In genomic region chr19:2475702-2476450, GRCh38 we compare ENCODE assay signal across 1 cellular context.
A peak's percentile ranks its signal among the peaks of the same experiment; 100 is the strongest.
TF ChIP-seq lines count a peak whose summit lies in the region.

TSS of gene GADD45B (plus strand) at chr19:2476127. CDS start at chr19:2476359, 232 bp downstream.

TF ChIP-seq in HepG2, 621 proteins besides CTCF, POLR2A, EP300 and RAD21 (continued from another document and continues in another):
- TF ChIP-seq, protein P1, sequence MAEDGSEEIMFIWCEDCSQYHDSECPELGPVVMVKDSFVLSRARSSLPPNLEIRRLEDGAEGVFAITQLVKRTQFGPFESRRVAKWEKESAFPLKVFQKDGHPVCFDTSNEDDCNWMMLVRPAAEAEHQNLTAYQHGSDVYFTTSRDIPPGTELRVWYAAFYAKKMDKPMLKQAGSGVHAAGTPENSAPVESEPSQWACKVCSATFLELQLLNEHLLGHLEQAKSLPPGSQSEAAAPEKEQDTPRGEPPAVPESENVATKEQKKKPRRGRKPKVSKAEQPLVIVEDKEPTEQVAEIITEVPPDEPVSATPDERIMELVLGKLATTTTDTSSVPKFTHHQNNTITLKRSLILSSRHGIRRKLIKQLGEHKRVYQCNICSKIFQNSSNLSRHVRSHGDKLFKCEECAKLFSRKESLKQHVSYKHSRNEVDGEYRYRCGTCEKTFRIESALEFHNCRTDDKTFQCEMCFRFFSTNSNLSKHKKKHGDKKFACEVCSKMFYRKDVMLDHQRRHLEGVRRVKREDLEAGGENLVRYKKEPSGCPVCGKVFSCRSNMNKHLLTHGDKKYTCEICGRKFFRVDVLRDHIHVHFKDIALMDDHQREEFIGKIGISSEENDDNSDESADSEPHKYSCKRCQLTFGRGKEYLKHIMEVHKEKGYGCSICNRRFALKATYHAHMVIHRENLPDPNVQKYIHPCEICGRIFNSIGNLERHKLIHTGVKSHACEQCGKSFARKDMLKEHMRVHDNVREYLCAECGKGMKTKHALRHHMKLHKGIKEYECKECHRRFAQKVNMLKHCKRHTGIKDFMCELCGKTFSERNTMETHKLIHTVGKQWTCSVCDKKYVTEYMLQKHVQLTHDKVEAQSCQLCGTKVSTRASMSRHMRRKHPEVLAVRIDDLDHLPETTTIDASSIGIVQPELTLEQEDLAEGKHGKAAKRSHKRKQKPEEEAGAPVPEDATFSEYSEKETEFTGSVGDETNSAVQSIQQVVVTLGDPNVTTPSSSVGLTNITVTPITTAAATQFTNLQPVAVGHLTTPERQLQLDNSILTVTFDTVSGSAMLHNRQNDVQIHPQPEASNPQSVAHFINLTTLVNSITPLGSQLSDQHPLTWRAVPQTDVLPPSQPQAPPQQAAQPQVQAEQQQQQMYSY (CRISPR knock-in tag; IDR thresholded peaks at IDR 0.05): no peak
- TF ChIP-seq ZMYM3 (CRISPR knock-in tag; IDR thresholded peaks at IDR 0.05) (peak; percentile 10; the same call in 1 of the 2 replicates), ZNF678 (CRISPR knock-in tag; IDR thresholded peaks at IDR 0.05) (no peak), ZUFSP (CRISPR knock-in tag; IDR thresholded peaks at IDR 0.05; ENCODE audit: borderline replicate concordance) (no peak), CHD2 (IDR thresholded peaks at IDR 0.05; ENCODE audit: low read depth, low read length) (0 out of 2 replicates have a peak, but pooled peaks have one; percentile 26), SNAPC5 (CRISPR knock-in tag; IDR thresholded peaks at IDR 0.05; ENCODE audit: borderline replicate concordance) (0 out of 2 replicates have a peak, but pooled peaks have one; percentile 52), KDM3A (CRISPR knock-in tag; IDR thresholded peaks at IDR 0.05; ENCODE audit: low read depth) (0 out of 2 replicates have a peak, but pooled peaks have one; percentile 52), ZNF572 (CRISPR knock-in tag; IDR thresholded peaks at IDR 0.05) (no peak), ZNF20 (CRISPR knock-in tag; IDR thresholded peaks at IDR 0.05) (no peak; the same call in 1 of the 2 replicates), ZNF441 (CRISPR knock-in tag; IDR thresholded peaks at IDR 0.05; ENCODE audit: borderline replicate concordance) (peak; percentile 90), ZNF703 (CRISPR knock-in tag; IDR thresholded peaks at IDR 0.05; ENCODE audit: borderline replicate concordance) (no peak), BHLHE40 (IDR thresholded peaks at IDR 0.05; ENCODE audit: low read length) (peak; percentile 51; the same call in 1 of the 2 replicates), DNMT3B (CRISPR knock-in tag; conservative IDR thresholded peaks at IDR 0.05) (peak; percentile 90), PPARG (CRISPR knock-in tag; conservative IDR thresholded peaks at IDR 0.05) (no peak), GABPB1 (CRISPR knock-in tag; IDR thresholded peaks at IDR 0.05) (peak; percentile 33; the same call in 1 of the 2 replicates), ZNF569 (CRISPR knock-in tag; IDR thresholded peaks at IDR 0.05; ENCODE audit: borderline replicate concordance) (no peak), CBX5 (CRISPR knock-in tag; IDR thresholded peaks at IDR 0.05; ENCODE audit: borderline replicate concordance) (no peak; the same call in 1 of the 2 replicates), ZNF431 (CRISPR knock-in tag; IDR thresholded peaks at IDR 0.05; ENCODE audit: borderline replicate concordance, low read depth) (no peak), ZFP36 (IDR thresholded peaks at IDR 0.05; ENCODE audit: borderline replicate concordance, low read depth, low read length, partially characterized antibody) (no peak), ZNF367 (CRISPR knock-in tag; IDR thresholded peaks at IDR 0.05; ENCODE audit: borderline replicate concordance) (no peak), FOXO1 (CRISPR knock-in tag; IDR thresholded peaks at IDR 0.05) (peak; percentile 16; the same call in 1 of the 2 replicates), SKI (IDR thresholded peaks at IDR 0.05; ENCODE audit: partially characterized antibody) (peak; percentile 64), ZNF501 (CRISPR knock-in tag; IDR thresholded peaks at IDR 0.05) (no peak), ZNF430 (CRISPR knock-in tag; IDR thresholded peaks at IDR 0.05) (peak; percentile 84; the same call in 1 of the 2 replicates), MEF2D (CRISPR knock-in tag; IDR thresholded peaks at IDR 0.05) (0 out of 2 replicates have a peak, but pooled peaks have one; percentile 4), ZNF883 (CRISPR knock-in tag; IDR thresholded peaks at IDR 0.05; ENCODE audit: not compliant biosample characterization) (no peak), KLF16 (CRISPR knock-in tag; IDR thresholded peaks at IDR 0.05) (peak in 1 of 2 experiments; percentile 90; a peak in 2 of 4 replicates), NFAT5 (CRISPR knock-in tag; IDR thresholded peaks at IDR 0.05) (no peak), POLR2AphosphoS5 (IDR thresholded peaks at IDR 0.05; ENCODE audit: low read depth, low read length) (peak; percentile 100), ZBTB20 (CRISPR knock-in tag; IDR thresholded peaks at IDR 0.05; ENCODE audit: borderline replicate concordance, low read depth) (0 out of 2 replicates have a peak, but pooled peaks have one; percentile 69), EED (CRISPR knock-in tag; IDR thresholded peaks at IDR 0.05) (0 out of 2 replicates have a peak, but pooled peaks have one; percentile 39), RXRB (CRISPR knock-in tag; IDR thresholded peaks at IDR 0.05; ENCODE audit: borderline replicate concordance) (peak; percentile 63), IKZF4 (CRISPR knock-in tag; IDR thresholded peaks at IDR 0.05; ENCODE audit: borderline replicate concordance, low read depth, not compliant biosample characterization) (peak; percentile 37), ZNF776 (CRISPR knock-in tag; IDR thresholded peaks at IDR 0.05) (no peak; the same call in 1 of the 2 replicates), ZBTB3 (CRISPR knock-in tag; IDR thresholded peaks at IDR 0.05; ENCODE audit: borderline replicate concordance, low read depth) (no peak), CEBPB (IDR thresholded peaks at IDR 0.05; ENCODE audit: borderline replicate concordance, low read depth, low read length) (no peak)
- TF ChIP-seq, protein P2, sequence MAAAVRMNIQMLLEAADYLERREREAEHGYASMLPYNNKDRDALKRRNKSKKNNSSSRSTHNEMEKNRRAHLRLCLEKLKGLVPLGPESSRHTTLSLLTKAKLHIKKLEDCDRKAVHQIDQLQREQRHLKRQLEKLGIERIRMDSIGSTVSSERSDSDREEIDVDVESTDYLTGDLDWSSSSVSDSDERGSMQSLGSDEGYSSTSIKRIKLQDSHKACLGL (CRISPR knock-in tag; IDR thresholded peaks at IDR 0.05): no peak
- TF ChIP-seq, protein P3, sequence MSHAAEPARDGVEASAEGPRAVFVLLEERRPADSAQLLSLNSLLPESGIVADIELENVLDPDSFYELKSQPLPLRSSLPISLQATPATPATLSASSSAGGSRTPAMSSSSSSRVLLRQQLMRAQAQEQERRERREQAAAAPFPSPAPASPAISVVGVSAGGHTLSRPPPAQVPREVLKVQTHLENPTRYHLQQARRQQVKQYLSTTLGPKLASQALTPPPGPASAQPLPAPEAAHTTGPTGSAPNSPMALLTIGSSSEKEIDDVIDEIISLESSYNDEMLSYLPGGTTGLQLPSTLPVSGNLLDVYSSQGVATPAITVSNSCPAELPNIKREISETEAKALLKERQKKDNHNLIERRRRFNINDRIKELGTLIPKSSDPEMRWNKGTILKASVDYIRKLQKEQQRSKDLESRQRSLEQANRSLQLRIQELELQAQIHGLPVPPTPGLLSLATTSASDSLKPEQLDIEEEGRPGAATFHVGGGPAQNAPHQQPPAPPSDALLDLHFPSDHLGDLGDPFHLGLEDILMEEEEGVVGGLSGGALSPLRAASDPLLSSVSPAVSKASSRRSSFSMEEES (CRISPR knock-in tag; IDR thresholded peaks at IDR 0.05): peak; percentile 66; the same call in 1 of the 2 replicates
- TF ChIP-seq, protein P4, sequence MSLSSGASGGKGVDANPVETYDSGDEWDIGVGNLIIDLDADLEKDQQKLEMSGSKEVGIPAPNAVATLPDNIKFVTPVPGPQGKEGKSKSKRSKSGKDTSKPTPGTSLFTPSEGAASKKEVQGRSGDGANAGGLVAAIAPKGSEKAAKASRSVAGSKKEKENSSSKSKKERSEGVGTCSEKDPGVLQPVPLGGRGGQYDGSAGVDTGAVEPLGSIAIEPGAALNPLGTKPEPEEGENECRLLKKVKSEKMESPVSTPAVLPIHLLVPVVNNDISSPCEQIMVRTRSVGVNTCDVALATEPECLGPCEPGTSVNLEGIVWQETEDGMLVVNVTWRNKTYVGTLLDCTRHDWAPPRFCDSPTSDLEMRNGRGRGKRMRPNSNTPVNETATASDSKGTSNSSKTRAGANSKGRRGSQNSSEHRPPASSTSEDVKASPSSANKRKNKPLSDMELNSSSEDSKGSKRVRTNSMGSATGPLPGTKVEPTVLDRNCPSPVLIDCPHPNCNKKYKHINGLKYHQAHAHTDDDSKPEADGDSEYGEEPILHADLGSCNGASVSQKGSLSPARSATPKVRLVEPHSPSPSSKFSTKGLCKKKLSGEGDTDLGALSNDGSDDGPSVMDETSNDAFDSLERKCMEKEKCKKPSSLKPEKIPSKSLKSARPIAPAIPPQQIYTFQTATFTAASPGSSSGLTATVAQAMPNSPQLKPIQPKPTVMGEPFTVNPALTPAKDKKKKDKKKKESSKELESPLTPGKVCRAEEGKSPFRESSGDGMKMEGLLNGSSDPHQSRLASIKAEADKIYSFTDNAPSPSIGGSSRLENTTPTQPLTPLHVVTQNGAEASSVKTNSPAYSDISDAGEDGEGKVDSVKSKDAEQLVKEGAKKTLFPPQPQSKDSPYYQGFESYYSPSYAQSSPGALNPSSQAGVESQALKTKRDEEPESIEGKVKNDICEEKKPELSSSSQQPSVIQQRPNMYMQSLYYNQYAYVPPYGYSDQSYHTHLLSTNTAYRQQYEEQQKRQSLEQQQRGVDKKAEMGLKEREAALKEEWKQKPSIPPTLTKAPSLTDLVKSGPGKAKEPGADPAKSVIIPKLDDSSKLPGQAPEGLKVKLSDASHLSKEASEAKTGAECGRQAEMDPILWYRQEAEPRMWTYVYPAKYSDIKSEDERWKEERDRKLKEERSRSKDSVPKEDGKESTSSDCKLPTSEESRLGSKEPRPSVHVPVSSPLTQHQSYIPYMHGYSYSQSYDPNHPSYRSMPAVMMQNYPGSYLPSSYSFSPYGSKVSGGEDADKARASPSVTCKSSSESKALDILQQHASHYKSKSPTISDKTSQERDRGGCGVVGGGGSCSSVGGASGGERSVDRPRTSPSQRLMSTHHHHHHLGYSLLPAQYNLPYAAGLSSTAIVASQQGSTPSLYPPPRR (CRISPR knock-in tag; IDR thresholded peaks at IDR 0.05; ENCODE audit: borderline replicate concordance): peak; percentile 58; the same call in 1 of the 2 replicates
- TF ChIP-seq, protein P5, sequence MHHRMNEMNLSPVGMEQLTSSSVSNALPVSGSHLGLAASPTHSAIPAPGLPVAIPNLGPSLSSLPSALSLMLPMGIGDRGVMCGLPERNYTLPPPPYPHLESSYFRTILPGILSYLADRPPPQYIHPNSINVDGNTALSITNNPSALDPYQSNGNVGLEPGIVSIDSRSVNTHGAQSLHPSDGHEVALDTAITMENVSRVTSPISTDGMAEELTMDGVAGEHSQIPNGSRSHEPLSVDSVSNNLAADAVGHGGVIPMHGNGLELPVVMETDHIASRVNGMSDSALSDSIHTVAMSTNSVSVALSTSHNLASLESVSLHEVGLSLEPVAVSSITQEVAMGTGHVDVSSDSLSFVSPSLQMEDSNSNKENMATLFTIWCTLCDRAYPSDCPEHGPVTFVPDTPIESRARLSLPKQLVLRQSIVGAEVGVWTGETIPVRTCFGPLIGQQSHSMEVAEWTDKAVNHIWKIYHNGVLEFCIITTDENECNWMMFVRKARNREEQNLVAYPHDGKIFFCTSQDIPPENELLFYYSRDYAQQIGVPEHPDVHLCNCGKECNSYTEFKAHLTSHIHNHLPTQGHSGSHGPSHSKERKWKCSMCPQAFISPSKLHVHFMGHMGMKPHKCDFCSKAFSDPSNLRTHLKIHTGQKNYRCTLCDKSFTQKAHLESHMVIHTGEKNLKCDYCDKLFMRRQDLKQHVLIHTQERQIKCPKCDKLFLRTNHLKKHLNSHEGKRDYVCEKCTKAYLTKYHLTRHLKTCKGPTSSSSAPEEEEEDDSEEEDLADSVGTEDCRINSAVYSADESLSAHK (CRISPR knock-in tag; IDR thresholded peaks at IDR 0.05; ENCODE audit: borderline replicate concordance): 0 out of 2 replicates have a peak, but pooled peaks have one; percentile 59
